Comparison of ENCODE assay signal across 8 cellular contexts in genomic region chr15:45635763-45636292, GRCh38. TPM values are rescaled to one million over a fixed set of nuclear protein-coding genes. Genes with fewer than 3 reads are reported as not detected.
DNase-seq lines count a peak whose midpoint lies in the region; ATAC-seq and TF ChIP-seq lines count a peak whose summit lies in the region.

No MANE protein-coding gene starts in this region.

- DNase-seq in AG04449 (ENCODE audit: low read depth, low spot score) (no peak), cardiac fibroblast (ENCODE audit: low read depth in 2 of 2) (no peak), naive B cell (no peak), CD1c-positive myeloid dendritic cell (ENCODE audit: extremely low spot score) (no peak), EL (no peak), OCI-M2 (lab: John Stamatoyannopoulos, UW; ENCODE audit: unreplicated experiment) (no peak), inferior parietal cortex (ENCODE audit: extremely low spot score) (no peak)

- peak overlapping the region; percentile 89 to 99 (median 98) for H3K4me3 Mint-ChIP-seq in naive B cell

- no peak for ATAC-seq in naive B cell (ENCODE audit: low read depth in 2 of 2)

- H3K27me3 Mint-ChIP-seq in naive B cell = no peaks in the 10 kb centered on the region

- POLR2A ChIA-PET in AG04449 (lab: Yijun Ruan, JAX) = no interaction called here

- H3K27ac ChIP-seq in HUES64 (ENCODE audit: low read depth, low read length) = no peak overlapping the region

- no peak overlapping the region for H3K9ac ChIP-seq in HUES64 (ENCODE audit: low read depth, low read length)

- WGBS in HUES64 = 86% methylated on average over 15 of the region's 17 CpGs

- TF ChIP-seq CTCF in AG04449 (IDR thresholded peaks at IDR 0.05; ENCODE audit: insufficient read depth, low read length, missing control alignments) = no peak
- TF ChIP-seq CTCF in cardiac fibroblast (IDR thresholded peaks at IDR 0.05; ENCODE audit: low read depth, low read length) = no peak

- no peaks in the 10 kb centered on the region for H3K9me3 ChIP-seq in HUES64 (ENCODE audit: insufficient read depth, low read depth, low read length)

- H3K9me3 Mint-ChIP-seq in naive B cell = no peaks in the 10 kb centered on the region

- no peaks in the 10 kb centered on the region for H3K36me3 ChIP-seq in HUES64 (ENCODE audit: insufficient read depth, low read length)

- H3K27ac Mint-ChIP-seq in naive B cell = peak overlapping the region; percentile 34 to 95 (median 88)

- no peaks in the 10 kb centered on the region for H3K4me1 ChIP-seq in HUES64 (ENCODE audit: insufficient read depth, low read length)

- H3K27me3 ChIP-seq in HUES64 (ENCODE audit: insufficient read depth, low read length) = peaks cover 59% of the 10 kb centered on the region

- H3K4me3 ChIP-seq in AG04449 (ENCODE audit: low read depth, low read length) = peak overlapping the region; percentile 68
- H3K4me3 ChIP-seq in HUES64 (ENCODE audit: low read length) = peak overlapping the region; percentile 66
- peak overlapping the region; percentile 78 to 87 for H3K4me3 ChIP-seq in cardiac fibroblast (replicated peaks in 1 of 2; ENCODE audit: low read depth in 2 of 2, low read length in 2 of 2)

- H3K36me3 Mint-ChIP-seq in naive B cell = peaks cover 7 to 10% of the 10 kb centered on the region in 2 donors

- H3K4me1 Mint-ChIP-seq in naive B cell = peaks cover 21 to 70% (median 44%) of the 10 kb centered on the region in 3 donors

- CTCF ChIA-PET in AG04449 (lab: Yijun Ruan, JAX) = interaction anchor here (0.6 to 3.7 kb wide), 5 partner anchors 22 to 1027 kb away, joined by 3 to 14 read pairs (median 9); no protein-coding TSS in a partner anchor

RNA-seq across cellular contexts. Expression of gene SQOR, which starts 1.0 kb away (rescaled TPM):
- not detected for polyA plus RNA-seq in HUES64 (2013, experiment 1 of 2)
- not detected for polyA plus RNA-seq in HUES64 (2013, experiment 2 of 2)
- polyA plus RNA-seq in naive B cell (ENCODE audit: low read depth in 6 of 6) = 100 to 1,000 TPM in 1 of 6 donors, 10 to 100 TPM in 5; 49.2 to 110 (median 67.1) TPM

RNA-seq across cellular contexts. Expression of gene BLOC1S6, which starts 48.6 kb away (rescaled TPM):
- polyA plus RNA-seq in HUES64 (2013, experiment 1 of 2) = 27.5 TPM
- polyA plus RNA-seq in HUES64 (2013, experiment 2 of 2) = 30.6 TPM
- 100 to 1,000 TPM in 1 of 6 donors, 10 to 100 TPM in 5; 57.1 to 119 (median 93.5) TPM for polyA plus RNA-seq in naive B cell (ENCODE audit: low read depth in 6 of 6)
